In the genomic region with DNA sequence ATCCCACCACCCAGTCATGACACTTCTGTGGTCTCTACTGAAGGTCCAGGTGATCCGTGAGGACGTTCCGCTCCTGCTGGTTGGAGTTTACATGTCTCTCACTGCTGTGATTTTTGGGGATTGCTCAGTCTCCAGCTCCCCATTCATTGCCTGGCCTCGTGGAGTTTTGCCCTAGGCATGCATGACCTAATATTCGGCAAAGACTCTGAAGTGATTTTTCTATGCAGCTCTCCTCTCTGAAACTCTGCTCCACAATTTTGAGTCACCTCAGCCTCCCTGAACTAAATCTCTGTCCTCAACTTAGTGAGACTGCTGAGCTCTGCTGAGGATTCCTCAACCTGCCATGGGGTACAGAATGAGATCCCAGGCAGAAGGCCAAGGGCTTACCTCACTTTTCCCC, we compare ENCODE assay signal across 22 cellular contexts.
"Had no signal": no experiment of that assay in that cellular context is flagged by ENCODE, and none has a peak within 500 bp of the region (broad histone marks: within the 10 kb centered on the region; RNA-seq: fewer than 3 reads in every experiment).

No MANE protein-coding gene starts in this region.

- DNase-seq: activated B cell treated with CpG ODN at 0.5 μM for 24 hours; activated CD4-positive, alpha-beta T cell treated with anti-CD3 and anti-CD28 coated beads for 36 hours; activated CD4-positive, alpha-beta T cell treated with anti-CD3 and anti-CD28 coated beads, Interleukin-2, amount 50 U/mL, for 48 hours; activated CD8-positive, alpha-beta memory T cell treated with anti-CD3 and anti-CD28 coated beads, Interleukin-2, amount 50 U/mL, for 48 hours; activated naive CD4-positive, alpha-beta T cell treated with Interleukin-2 at 50 U/mL for 16 hours; activated naive CD8-positive, alpha-beta T cell treated with anti-CD3 and anti-CD28 coated beads for 36 hours; activated T-cell treated with anti-CD3 and anti-CD28 coated beads, Interleukin-2, amount 50 U/mL, for 4 hours; amniotic stem cell; dermis blood vessel endothelial cell; effector CD8-positive, alpha-beta T cell; esophagus squamous epithelium; heart left ventricle; islet precursor cell; left colon; natural killer cell; pancreas; psoas muscle; stimulated activated CD4-positive, alpha-beta T cell treated with anti-CD3 and anti-CD28 coated beads, Interleukin-4, amount 100 ng/mL, for 24 hours; stimulated activated naive CD4-positive, alpha-beta T cell treated with Interleukin-2 at 50 U/mL for 16 hours; T1000; upper lobe of right lung had no signal

- H3K27ac ChIP-seq: esophagus squamous epithelium, heart left ventricle, pancreas, psoas muscle, right atrium auricular region, upper lobe of right lung had no signal

- H3K27me3 ChIP-seq: esophagus squamous epithelium, heart left ventricle, pancreas, right atrium auricular region, upper lobe of right lung had no signal

- H3K4me3 ChIP-seq: esophagus squamous epithelium, heart left ventricle, pancreas, psoas muscle, right atrium auricular region, upper lobe of right lung had no signal

- ATAC-seq: activated CD4-positive, alpha-beta T cell treated with anti-CD3 and anti-CD28 coated beads for 36 hours; activated T-cell treated with anti-CD3 and anti-CD28 coated beads, Interleukin-2, amount 50 U/mL, for 4 hours; heart left ventricle; left colon; natural killer cell; pancreas; psoas muscle; upper lobe of right lung had no signal

- H3K9me3 ChIP-seq: esophagus squamous epithelium, heart left ventricle, pancreas, psoas muscle, right atrium auricular region, upper lobe of right lung had no signal

- H3K4me1 ChIP-seq: esophagus squamous epithelium, right atrium auricular region, upper lobe of right lung had no signal

- H3K36me3 ChIP-seq: esophagus squamous epithelium, heart left ventricle, pancreas, right atrium auricular region, upper lobe of right lung had no signal
